ENCODE assay signal across 7 cellular contexts in the genomic region with DNA sequence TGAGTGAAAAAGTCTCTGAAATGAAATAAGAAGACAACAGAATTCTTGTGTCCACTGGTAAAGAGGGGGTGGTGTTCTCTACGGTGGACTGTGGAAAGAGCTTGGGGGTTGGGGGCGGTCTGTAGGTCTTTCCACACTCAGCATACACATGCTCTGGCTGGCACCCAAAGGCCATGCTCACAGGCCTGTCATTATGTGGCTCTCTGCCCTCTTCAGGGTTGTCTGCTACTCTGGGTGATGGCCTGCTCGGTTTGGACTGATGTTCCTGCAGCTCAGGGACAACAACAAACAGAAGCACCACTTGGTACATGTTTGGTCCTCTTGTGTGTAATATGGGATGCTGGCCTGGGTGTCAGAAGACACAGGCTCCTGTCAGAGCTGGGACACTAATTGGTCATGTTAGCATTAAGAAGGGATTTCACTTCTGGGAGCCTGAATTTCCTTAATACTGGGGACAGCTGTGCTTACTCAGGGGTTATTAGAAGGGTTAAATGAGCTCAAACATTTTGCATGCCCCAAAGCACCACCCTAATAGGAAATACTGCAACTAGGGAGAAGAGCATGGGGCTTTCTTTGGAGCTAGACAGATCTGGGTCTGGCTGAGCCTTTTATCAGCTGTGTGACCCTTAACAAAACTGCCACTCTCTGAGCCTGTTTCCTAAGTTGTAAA. TPM values are rescaled to one million over a fixed set of nuclear protein-coding genes. Genes with fewer than 3 reads are reported as not detected.
DNase-seq lines count a peak whose midpoint lies in the region; ATAC-seq, FAIRE-seq and TF ChIP-seq lines count a peak whose summit lies in the region.

No MANE protein-coding gene starts in this region.

- WGBS in right lobe of liver (ENCODE audit: insufficient coverage, low coverage, low lambda C conversion rate, missing lambda C conversion rate) = 19% methylated on average over 3 of the region's 3 CpGs

- DNase-seq in MG63 = peak; percentile 66
- DNase-seq in cardiac fibroblast (ENCODE audit: low read depth in 2 of 2) = peak; percentile 61 to 71
- peak; percentile 83 to 89 (median 86) for DNase-seq in right lobe of liver
- DNase-seq in thoracic aorta (ENCODE audit: low spot score) = no peak
- DNase-seq in GM12891 (ENCODE audit: insufficient read length, low spot score) = no peak
- DNase-seq in HT-29 (ENCODE audit: low spot score) = no peak

- peak; percentile 73 to 84 (median 81) for ATAC-seq in right lobe of liver
- ATAC-seq in thoracic aorta (ENCODE audit: insufficient number of reproducible peaks, low FRiP score, low read depth) = no peak
- ATAC-seq in HG02840 (IDR thresholded peaks at IDR 0.05; ENCODE audit: low FRiP score, unreplicated experiment) = no peak

- FAIRE-seq in GM12891 (lab: Jason Lieb, UNC) = no peak

- no peaks in the 10 kb centered on the region for H3K27me3 ChIP-seq in MG63
- no peaks in the 10 kb centered on the region for H3K27me3 ChIP-seq in right lobe of liver
- H3K27me3 ChIP-seq in thoracic aorta (replicated peaks; ENCODE audit: insufficient read depth) = no peaks in the 10 kb centered on the region

- H3K4me1 ChIP-seq in right lobe of liver (peaks cover 0 to 28% (median 14%) of the 10 kb centered on the region in 4 donors), thoracic aorta (ENCODE audit: control insufficient read depth in 1 of 2, low read depth in 2 of 2) (peaks cover 52 to 75% of the 10 kb centered on the region in 2 donors)

- H3K4me3 ChIP-seq in MG63 = no peak overlapping the region
- H3K4me3 ChIP-seq in cardiac fibroblast (replicated peaks in 1 of 2; ENCODE audit: low read depth in 2 of 2, low read length in 2 of 2) = no peak overlapping the region
- H3K4me3 ChIP-seq in right lobe of liver = no peak overlapping the region
- H3K4me3 ChIP-seq in thoracic aorta = no peak overlapping the region

- TF ChIP-seq CTCF in cardiac fibroblast (IDR thresholded peaks at IDR 0.05; ENCODE audit: low read depth, low read length) (no peak), right lobe of liver (IDR thresholded peaks at IDR 0.05) (no peak), thoracic aorta (IDR thresholded peaks at IDR 0.05) (no peak)

- intact Hi-C loops in right lobe of liver (cut with DNase I) = loop anchor here in 1 of 2 donors (5.0 kb wide), 1 partner anchor 136 kb away; no protein-coding TSS in a partner anchor

- H3K27ac ChIP-seq in right lobe of liver (peak overlapping the region; percentile 33 to 76 (median 75)), thoracic aorta (peak overlapping the region; percentile 52 to 88)

- no peak for TF ChIP-seq POLR2A in right lobe of liver (IDR thresholded peaks at IDR 0.05)
- no peak for TF ChIP-seq POLR2A in GM12891 (IDR thresholded peaks at IDR 0.05; ENCODE audit: low read depth, low read length)

- no peaks in the 10 kb centered on the region for H3K9me3 ChIP-seq in MG63
- no peaks in the 10 kb centered on the region for H3K9me3 ChIP-seq in right lobe of liver
- no peaks in the 10 kb centered on the region for H3K9me3 ChIP-seq in thoracic aorta

- H3K36me3 ChIP-seq in MG63 (peaks cover 72% of the 10 kb centered on the region), right lobe of liver (no peaks in the 10 kb centered on the region), thoracic aorta (no peaks in the 10 kb centered on the region)

TF ChIP-seq in GM12891, 5 proteins besides CTCF, POLR2A, EP300 and RAD21:
- TF ChIP-seq POLR2AphosphoS5 (IDR thresholded peaks at IDR 0.05; ENCODE audit: low read depth, low read length) (no peak), TAF1 (IDR thresholded peaks at IDR 0.05; ENCODE audit: low read depth, low read length) (no peak)

RNA-seq across cellular contexts. Expression of a gene that starts 32.8 kb away (rescaled TPM):
- 0.39 and 2.5 TPM in 2 replicates for total RNA-seq in MG63 (2014; rRNA removed; shearing (Covaris generic); ENCODE audit: low replicate concordance)
- total RNA-seq in right lobe of liver (1 to 10 TPM; 1.5 to 6.0 (median 3.1) TPM), thoracic aorta (10 to 100 TPM; 14.3 to 17.3 TPM)
- 13.8 TPM for polyA plus RNA-seq in GM12891 (2012; ENCODE audit: low read depth, missing spikeins)
- not detected in 2 replicates for total RNA-seq in HT-29 (2014; rRNA removed; shearing (Covaris generic))

Comparison
In these comparisons a context has a peak if more than half of its experiments do, and no peak if none do; other contexts are left out.
1. DNase-seq: peak in MG63 (single experiment), cardiac fibroblast (2 of 2) and right lobe of liver (3 of 3); none in thoracic aorta (single experiment), GM12891 (single experiment) and HT-29 (single experiment).
2. ATAC-seq: peak in right lobe of liver (4 of 4); none in thoracic aorta (single experiment) and HG02840 (single experiment).